In genomic region chr12:110314308-110314707, GRCh38 we compare ENCODE assay signal across 8 cellular contexts. TPM values are rescaled to one million over a fixed set of nuclear protein-coding genes. Genes with fewer than 3 reads are reported as not detected.
DNase-seq lines count a peak whose midpoint lies in the region; ATAC-seq and TF ChIP-seq lines count a peak whose summit lies in the region.

No MANE protein-coding gene starts in this region.

- peaks cover 45% of the 10 kb centered on the region for H3K36me3 ChIP-seq in adipocyte (ENCODE audit: control insufficient read depth, insufficient read depth, low read length, severe bottlenecking)
- no peaks in the 10 kb centered on the region for H3K36me3 ChIP-seq in mucosa of descending colon (ENCODE audit: low read depth)

- H3K4me1 ChIP-seq in adipocyte (ENCODE audit: control insufficient read depth, insufficient read depth, low read length) (peaks cover 48% of the 10 kb centered on the region), mucosa of descending colon (ENCODE audit: low read depth) (peaks cover 2% of the 10 kb centered on the region)

- DNase-seq in ELR (ENCODE audit: low read depth) (peak; percentile 85), HPDE6-E6E7 (ENCODE audit: extremely low spot score) (peak; percentile 19), adipocyte (ENCODE audit: low read depth) (peak; percentile 67), mucosa of descending colon (no peak), NCI-H446 (lab: John Stamatoyannopoulos, UW) (no peak), amniotic stem cell (lab: John Stamatoyannopoulos, UW) (no peak), activated gamma-delta T cell (lab: John Stamatoyannopoulos, UW) (no peak), epidermal melanocyte (ENCODE audit: insufficient read length, low spot score) (no peak)

- intact Hi-C loops in mucosa of descending colon (cut with DNase I, micrococcal nuclease), result no loop called here

- no peak overlapping the region for H3K9ac ChIP-seq in adipocyte (ENCODE audit: low read length)

- ATAC-seq in mucosa of descending colon, result peak; percentile 69

- no peaks in the 10 kb centered on the region for H3K27me3 ChIP-seq in adipocyte (replicated peaks; ENCODE audit: control insufficient read depth, insufficient read depth, low read length)

- no peak overlapping the region for H3K4me3 ChIP-seq in adipocyte (ENCODE audit: low read length)
- no peak overlapping the region for H3K4me3 ChIP-seq in mucosa of descending colon

- no peaks in the 10 kb centered on the region for H3K9me3 ChIP-seq in adipocyte (ENCODE audit: control insufficient read depth, low read length)
- no peaks in the 10 kb centered on the region for H3K9me3 ChIP-seq in mucosa of descending colon

- TF ChIP-seq CTCF in mucosa of descending colon (IDR thresholded peaks at IDR 0.05), result no peak

RNA-seq across cellular contexts. Expression of gene ATP2A2, which starts 33.3 kb away (rescaled TPM):
- 100 to 1,000 TPM; 242 to 287 (median 259) TPM for total RNA-seq in mucosa of descending colon

Comparison
In these comparisons a context has a peak if more than half of its experiments do, and no peak if none do; other contexts are left out.
1. DNase-seq: peak in ELR (single experiment), HPDE6-E6E7 (single experiment) and adipocyte (single experiment); none in mucosa of descending colon (0 of 3), NCI-H446 (0 of 2), amniotic stem cell (single experiment), activated gamma-delta T cell (single experiment) and epidermal melanocyte (single experiment).